ENCODE assay signal across 8 cellular contexts in genomic region chr1:62391369-62391971, GRCh38. TPM values are rescaled to one million over a fixed set of nuclear protein-coding genes. Genes with fewer than 3 reads are reported as not detected.
DNase-seq lines count a peak whose midpoint lies in the region; ATAC-seq, FAIRE-seq and TF ChIP-seq lines count a peak whose summit lies in the region.
"Had no signal": no experiment of that assay in that cellular context is flagged by ENCODE, and none has a peak within 500 bp of the region (broad histone marks: within the 10 kb centered on the region; RNA-seq: fewer than 3 reads in every experiment).

No MANE protein-coding gene starts in this region.

- H2AFZ ChIP-seq in HCT116 (ENCODE audit: low read depth, low read length, poor library complexity, severe bottlenecking): no peak overlapping the region
- no peak overlapping the region for H2AFZ ChIP-seq in SU-DHL-6 (ENCODE audit: low read depth, low read length, severe bottlenecking)
- no peak overlapping the region for H2AFZ ChIP-seq in hepatocyte

- peak; percentile 59 for TF ChIP-seq RAD21 in HCT116 (IDR thresholded peaks at IDR 0.05; ENCODE audit: low read depth)

- H3K4me1 ChIP-seq in HCT116 (ENCODE audit: control insufficient read depth in 1 of 2, insufficient read depth in 2 of 2, low read length in 2 of 2): no peaks in the 10 kb centered on the region
- peaks cover 14% of the 10 kb centered on the region for H3K4me1 ChIP-seq in hepatocyte (ENCODE audit: insufficient read depth)
- H3K4me1 ChIP-seq in small intestine (ENCODE audit: control insufficient read depth in 2 of 2, insufficient read depth in 1 of 2, low read depth in 1 of 2, low read length in 1 of 2): no peaks in the 10 kb centered on the region

- intact Hi-C loops in HCT116 (cut with micrococcal nuclease): no loop called here

- H3K9ac ChIP-seq in HCT116 (ENCODE audit: low read length) (no peak overlapping the region), SU-DHL-6 (ENCODE audit: low read length) (no peak overlapping the region)

- H4K20me1 ChIP-seq in HCT116 (ENCODE audit: insufficient read depth) (no peaks in the 10 kb centered on the region), SU-DHL-6 (ENCODE audit: low read depth, low read length) (no peaks in the 10 kb centered on the region), hepatocyte (ENCODE audit: insufficient read depth, poor library complexity, severe bottlenecking) (no peaks in the 10 kb centered on the region)

- POLR2A ChIA-PET in HCT116 (lab: Charles Lee): no interaction called here

- no peaks in the 10 kb centered on the region for H3K27me3 ChIP-seq in HCT116 (ENCODE audit: insufficient read depth, low read length)
- no peaks in the 10 kb centered on the region for H3K27me3 ChIP-seq in SU-DHL-6 (ENCODE audit: low read length)
- H3K27me3 ChIP-seq in hepatocyte: no peaks in the 10 kb centered on the region
- no peaks in the 10 kb centered on the region for H3K27me3 ChIP-seq in small intestine (ENCODE audit: control insufficient read depth in 2 of 2, insufficient read depth in 2 of 2, low read length in 2 of 2)
- H3K27me3 ChIP-seq: SJSA1 had no signal

- FAIRE-seq in small intestine (lab: Jason Lieb, UNC): no peak

- no peak overlapping the region for H3K4me2 ChIP-seq in HCT116 (ENCODE audit: low read length)
- no peak overlapping the region for H3K4me2 ChIP-seq in SU-DHL-6 (ENCODE audit: low read depth, low read length, poor library complexity, severe bottlenecking)
- no peak overlapping the region for H3K4me2 ChIP-seq in hepatocyte

- H3K9me3 ChIP-seq in HCT116 (ENCODE audit: control insufficient read depth in 1 of 2, insufficient read depth in 1 of 2, low read depth in 1 of 2, low read length in 2 of 2): no peaks in the 10 kb centered on the region
- no peaks in the 10 kb centered on the region for H3K9me3 ChIP-seq in SU-DHL-6 (ENCODE audit: insufficient read depth, low read length)
- no peaks in the 10 kb centered on the region for H3K9me3 ChIP-seq in hepatocyte (ENCODE audit: low read depth)
- no peaks in the 10 kb centered on the region for H3K9me3 ChIP-seq in small intestine (ENCODE audit: control insufficient read depth, low read depth)
- H3K9me3 ChIP-seq: SJSA1 had no signal

- peak; percentile 99 for ATAC-seq in HCT116

- peak; percentile 53 to 94 (median 82); a peak in 5 of 6 replicates for TF ChIP-seq CTCF in HCT116 (IDR thresholded peaks at IDR 0.05 in 2 of 3, conservative IDR thresholded peaks at IDR 0.05 in 1 of 3; ENCODE audit: borderline replicate concordance in 1 of 3, insufficient read depth in 1 of 3, low read depth in 2 of 3, low read length in 2 of 3)
- TF ChIP-seq CTCF in SU-DHL-6 (IDR thresholded peaks at IDR 0.05; ENCODE audit: insufficient read depth, low read length, poor library complexity, severe bottlenecking): peak; percentile 54
- TF ChIP-seq CTCF in hepatocyte (IDR thresholded peaks at IDR 0.05; ENCODE audit: poor library complexity): peak; percentile 56

- BruUV-seq in HCT116 (replicated peaks; lab: Mats Ljungman, UMichigan): no TSS peak

- H3K36me3 ChIP-seq in HCT116 (ENCODE audit: control insufficient read depth in 1 of 2, insufficient read depth in 2 of 2, low read length in 2 of 2): no peaks in the 10 kb centered on the region
- no peaks in the 10 kb centered on the region for H3K36me3 ChIP-seq in SU-DHL-6 (ENCODE audit: low read length)
- H3K36me3 ChIP-seq in hepatocyte (replicated peaks; ENCODE audit: insufficient read depth, low read depth): no peaks in the 10 kb centered on the region
- H3K36me3 ChIP-seq in small intestine (ENCODE audit: control insufficient read depth in 2 of 2, insufficient read depth in 2 of 2, low read length in 2 of 2): no peaks in the 10 kb centered on the region
- H3K36me3 ChIP-seq: SJSA1 had no signal

- H3K4me3 ChIP-seq in HCT116 (replicated peaks in 1 of 2; ENCODE audit: low read depth in 1 of 2, low read length in 2 of 2) (no peak overlapping the region), SU-DHL-6 (ENCODE audit: insufficient read depth, low read length, poor library complexity, severe bottlenecking) (no peak overlapping the region), hepatocyte (no peak overlapping the region), small intestine (ENCODE audit: low read depth in 1 of 2, low read length in 2 of 2) (no peak overlapping the region)
- H3K4me3 ChIP-seq: SJSA1 had no signal

- WGBS in hepatocyte (ENCODE audit: low lambda C conversion rate, missing lambda C conversion rate): 29% methylated on average over 3 of the region's 3 CpGs
- WGBS in small intestine, 3 donors: 12 to 29% (median 18%) methylated on average over 3 of the region's 3 CpGs

- CTCF ChIA-PET in HCT116 (lab: Charles Lee): interaction anchor here (0.8 to 1.6 kb wide), 4 partner anchors 10 to 216 kb away, joined by 3 to 6 read pairs (median 4); no protein-coding TSS in a partner anchor

- no peaks in the 10 kb centered on the region for H3F3A ChIP-seq in SU-DHL-6 (ENCODE audit: insufficient read depth)

- TF ChIP-seq POLR2A in HCT116 (IDR thresholded peaks at IDR 0.05; ENCODE audit: borderline replicate concordance, extremely low read depth, insufficient read depth, insufficient read length): no peak

- H3K79me2 ChIP-seq in HCT116 (ENCODE audit: insufficient read depth, low read length) (no peaks in the 10 kb centered on the region), SU-DHL-6 (ENCODE audit: insufficient read depth, low read length) (no peaks in the 10 kb centered on the region), hepatocyte (no peaks in the 10 kb centered on the region)

- RAD21 ChIA-PET in HCT116 (lab: Charles Lee; ENCODE audit: low non-redundant PET in 1 of 2, low total read pairs in 2 of 2, uncharacterized antibody in 2 of 2, unreplicated experiment in 2 of 2): no interaction called here

- H3K27ac ChIP-seq in HCT116 (ENCODE audit: low read depth, low read length) (no peak overlapping the region), SU-DHL-6 (ENCODE audit: low read depth, low read length) (no peak overlapping the region), hepatocyte (no peak overlapping the region), small intestine (ENCODE audit: low read depth in 1 of 2, low read length in 1 of 2) (no peak overlapping the region)

- H3K9me2 ChIP-seq in HCT116 (ENCODE audit: insufficient read depth): no peaks in the 10 kb centered on the region
- no peaks in the 10 kb centered on the region for H3K9me2 ChIP-seq in SU-DHL-6 (replicated peaks; ENCODE audit: insufficient read depth, low read length)
- no peaks in the 10 kb centered on the region for H3K9me2 ChIP-seq in hepatocyte (replicated peaks; ENCODE audit: insufficient read depth)

- DNase-seq in ELR (ENCODE audit: low read depth) (peak; percentile 46), HCT116 (ENCODE audit: low read depth, low spot score) (peak; percentile 26), hepatocyte (ENCODE audit: low spot score) (peak; percentile 41), NCI-H2107 treated with DMSO at 0.1 percent for 48 hours (lab: John Stamatoyannopoulos, UW; ENCODE audit: unreplicated experiment) (no peak), GF-D8 (lab: John Stamatoyannopoulos, UW) (no peak), small intestine (no peak)

TF ChIP-seq in HCT116, 20 proteins besides CTCF, POLR2A, EP300 and RAD21:
- TF ChIP-seq JUND (IDR thresholded peaks at IDR 0.05) (no peak), EGR1 (IDR thresholded peaks at IDR 0.05; ENCODE audit: low read depth) (no peak), POLR2AphosphoS5 (IDR thresholded peaks at IDR 0.05; ENCODE audit: low read depth, low read length) (no peak), YY1 (IDR thresholded peaks at IDR 0.05; ENCODE audit: extremely low read depth, insufficient replicate concordance, low read depth, low read length) (peak; percentile 8)

RNA-seq across cellular contexts. Expression of gene USP1, which starts 45.4 kb away (rescaled TPM):
- total RNA-seq in HCT116 (2021; ENCODE audit: unreplicated experiment) (37.8 TPM), hepatocyte (22.7 and 28.5 TPM in 2 replicates)
- polyA plus RNA-seq in HCT116 (2012): 8.7 and 13.4 TPM in 2 replicates
- polyA plus RNA-seq in hepatocyte (11.6 and 16.1 TPM in 2 replicates), small intestine (10 to 100 TPM; 12.3 to 22.5 (median 14.9) TPM)

Comparison
In these comparisons a context has a peak if more than half of its experiments do, and no peak if none do; other contexts are left out.
1. DNase-seq: peak in ELR (single experiment), HCT116 (single experiment) and hepatocyte (single experiment); none in NCI-H2107 treated with DMSO at 0.1 percent for 48 hours (single experiment), GF-D8 (single experiment) and small intestine (single experiment).
2. Peak in every context shown above with its lines, with median percentiles within 50 percentile points of each other: CTCF ChIP-seq.